30 cellular contexts compared by ENCODE assay signal in the genomic region with DNA sequence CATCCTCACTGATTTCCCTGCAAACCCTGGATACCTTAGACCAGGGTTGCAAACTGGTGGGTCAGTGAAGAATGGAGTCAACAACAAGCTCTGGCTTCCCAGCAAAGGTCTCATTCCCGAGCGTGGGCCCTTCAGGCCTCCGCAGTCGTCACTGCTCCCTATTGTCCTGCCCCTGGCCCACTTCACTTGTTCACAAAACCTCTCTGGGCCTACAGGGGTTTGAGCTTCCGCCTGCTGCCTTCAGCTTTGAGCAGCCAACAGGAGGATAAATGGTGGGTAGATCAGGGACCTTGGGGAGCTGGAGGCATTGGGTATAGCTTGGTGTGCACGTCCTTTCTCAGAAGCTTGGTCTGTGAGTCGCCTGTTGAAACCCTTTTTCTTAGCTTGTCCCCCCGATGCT.
"Had no signal": no experiment of that assay in that cellular context is flagged by ENCODE, and none has a peak within 500 bp of the region (broad histone marks: within the 10 kb centered on the region; RNA-seq: fewer than 3 reads in every experiment).

No MANE protein-coding gene starts in this region.

- H3K4me3 Mint-ChIP-seq: activated CD4-positive, alpha-beta memory T cell treated with anti-CD3 and anti-CD28 coated beads for 36 hours; activated CD4-positive, alpha-beta T cell treated with anti-CD3 and anti-CD28 coated beads for 36 hours; activated CD4-positive, alpha-beta T cell treated with anti-CD3 and anti-CD28 coated beads, Interleukin-2, amount 10 ng/mL, durations not matched to agents 24 days and 14 days; activated CD8-positive, alpha-beta memory T cell treated with anti-CD3 and anti-CD28 coated beads, Interleukin-2, amount 10 ng/mL, durations not matched to agents 7 days and 5 days; activated CD8-positive, alpha-beta T cell treated with anti-CD3 and anti-CD28 coated beads, Interleukin-2, amount 10 ng/mL, durations not matched to agents 7 days and 5 days; activated naive CD4-positive, alpha-beta T cell treated with anti-CD3 and anti-CD28 coated beads, Interleukin-2, amount 10 ng/mL, durations not matched to agents 7 days and 5 days; activated naive CD8-positive, alpha-beta T cell treated with anti-CD3 and anti-CD28 coated beads, Interleukin-2, amount 10 ng/mL, durations not matched to agents 7 days and 5 days; activated T-helper 1 cell treated with anti-CD3 and anti-CD28 coated beads, Interleukin-12 subunit alpha, Interleukin-12 subunit beta, Interleukin-2, Interleukin-4 antibody, amounts not matched to agents 30 ng/mL and 10 ng/mL and 1 ng/mL, durations not matched to agents 14 hours and 24 hours and 36 hours; brain; central memory CD8-positive, alpha-beta T cell; endodermal cell; T-helper 17 cell; T-helper 2 cell treated with Interferon-gamma antibody and Interleukin-4, amounts not matched to agents 5 μg/mL and 100 μg/mL, for 36 hours had no signal

- H3K4me1 Mint-ChIP-seq: activated CD4-positive, alpha-beta T cell treated with anti-CD3 and anti-CD28 coated beads for 36 hours; activated CD4-positive, alpha-beta T cell treated with anti-CD3 and anti-CD28 coated beads, Interleukin-2, amount 10 ng/mL, durations not matched to agents 24 days and 14 days; activated CD8-positive, alpha-beta memory T cell treated with anti-CD3 and anti-CD28 coated beads, Interleukin-2, amount 10 ng/mL, durations not matched to agents 7 days and 5 days; activated naive CD4-positive, alpha-beta T cell treated with anti-CD3 and anti-CD28 coated beads, Interleukin-2, amount 10 ng/mL, durations not matched to agents 7 days and 5 days; activated naive CD8-positive, alpha-beta T cell treated with anti-CD3 and anti-CD28 coated beads, Interleukin-2, amount 10 ng/mL, durations not matched to agents 7 days and 5 days; central memory CD8-positive, alpha-beta T cell; endodermal cell had no signal

- H3K9me3 Mint-ChIP-seq: activated CD4-positive, alpha-beta T cell treated with anti-CD3 and anti-CD28 coated beads, Interleukin-2, amount 10 ng/mL, durations not matched to agents 24 days and 14 days; activated naive CD4-positive, alpha-beta T cell treated with anti-CD3 and anti-CD28 coated beads, Interleukin-2, amount 10 ng/mL, durations not matched to agents 7 days and 5 days; activated naive CD4-positive, alpha-beta T cell treated with anti-CD3 and anti-CD28 coated beads, Interleukin-2, amount 50 U/mL, for 72 hours; activated naive CD8-positive, alpha-beta T cell treated with anti-CD3 and anti-CD28 coated beads, Interleukin-2, amount 10 ng/mL, durations not matched to agents 7 days and 5 days; activated T-helper 1 cell treated with anti-CD3 and anti-CD28 coated beads, Interleukin-12 subunit alpha, Interleukin-12 subunit beta, Interleukin-2, Interleukin-4 antibody, amounts not matched to agents 30 ng/mL and 10 ng/mL and 1 ng/mL, durations not matched to agents 14 hours and 24 hours and 36 hours; activated T-helper 2 cell treated with anti-CD3 and anti-CD28 coated beads, Interferon-gamma antibody, Interleukin-2, Interleukin-4, amounts not matched to agents 10 μg/mL and 5 μg/mL and 100 μg/mL, durations not matched to agents 14 hours and 24 hours and 36 hours; central memory CD8-positive, alpha-beta T cell; T-helper 2 cell treated with Interferon-gamma antibody and Interleukin-4, amounts not matched to agents 5 μg/mL and 100 μg/mL, for 36 hours had no signal

- H3K27ac Mint-ChIP-seq: activated CD4-positive, alpha-beta memory T cell treated with anti-CD3 and anti-CD28 coated beads for 36 hours; activated CD4-positive, alpha-beta T cell treated with anti-CD3 and anti-CD28 coated beads for 36 hours; activated CD4-positive, alpha-beta T cell treated with anti-CD3 and anti-CD28 coated beads, Interleukin-2, amount 10 ng/mL, durations not matched to agents 24 days and 14 days; activated CD8-positive, alpha-beta memory T cell treated with anti-CD3 and anti-CD28 coated beads, Interleukin-2, amount 10 ng/mL, durations not matched to agents 7 days and 5 days; activated CD8-positive, alpha-beta T cell treated with anti-CD3 and anti-CD28 coated beads, Interleukin-2, amount 10 ng/mL, durations not matched to agents 7 days and 5 days; activated naive CD4-positive, alpha-beta T cell treated with anti-CD3 and anti-CD28 coated beads, Interleukin-2, amount 10 ng/mL, durations not matched to agents 7 days and 5 days; activated naive CD8-positive, alpha-beta T cell treated with anti-CD3 and anti-CD28 coated beads, Interleukin-2, amount 10 ng/mL, durations not matched to agents 7 days and 5 days; activated T-helper 1 cell treated with anti-CD3 and anti-CD28 coated beads, Interleukin-12 subunit alpha, Interleukin-12 subunit beta, Interleukin-2, Interleukin-4 antibody, amounts not matched to agents 30 ng/mL and 10 ng/mL and 1 ng/mL, durations not matched to agents 14 hours and 24 hours and 36 hours; activated T-helper 2 cell treated with anti-CD3 and anti-CD28 coated beads, Interferon-gamma antibody, Interleukin-2, Interleukin-4, amounts not matched to agents 10 μg/mL and 5 μg/mL and 100 μg/mL, durations not matched to agents 14 hours and 24 hours and 36 hours; endodermal cell; T-helper 17 cell; T-helper 2 cell treated with Interferon-gamma antibody and Interleukin-4, amounts not matched to agents 5 μg/mL and 100 μg/mL, for 36 hours had no signal

- H3K4me3 ChIP-seq: ascending aorta, breast epithelium, cardiac muscle cell had no signal

- H3K27me3 ChIP-seq: ascending aorta, breast epithelium, cardiac muscle cell had no signal

- H3K36me3 Mint-ChIP-seq: activated CD8-positive, alpha-beta memory T cell treated with anti-CD3 and anti-CD28 coated beads, Interleukin-2, amount 10 ng/mL, durations not matched to agents 7 days and 5 days; activated naive CD4-positive, alpha-beta T cell treated with anti-CD3 and anti-CD28 coated beads, Interleukin-2, amount 10 ng/mL, durations not matched to agents 7 days and 5 days; activated naive CD4-positive, alpha-beta T cell treated with anti-CD3 and anti-CD28 coated beads, Interleukin-2, amount 50 U/mL, for 72 hours; activated naive CD8-positive, alpha-beta T cell treated with anti-CD3 and anti-CD28 coated beads, Interleukin-2, amount 10 ng/mL, durations not matched to agents 7 days and 5 days had no signal

- H3K27ac ChIP-seq: ascending aorta, breast epithelium, cardiac muscle cell had no signal

- H3K9me3 ChIP-seq: ascending aorta, breast epithelium had no signal

- H3K4me1 ChIP-seq: ascending aorta, breast epithelium had no signal

- H3K36me3 ChIP-seq: breast epithelium, cardiac muscle cell had no signal

- ATAC-seq: activated CD4-positive, alpha-beta T cell treated with anti-CD3 and anti-CD28 coated beads for 36 hours; activated CD8-positive, alpha-beta memory T cell treated with anti-CD3 and anti-CD28 coated beads, Interleukin-2, amount 10 ng/mL, durations not matched to agents 7 days and 5 days; activated CD8-positive, alpha-beta T cell treated with anti-CD3 and anti-CD28 coated beads, Interleukin-2, amount 10 ng/mL, durations not matched to agents 7 days and 5 days; activated naive CD4-positive, alpha-beta T cell treated with anti-CD3 and anti-CD28 coated beads, Interleukin-2, amount 50 U/mL, for 72 hours; esophagus mucosa; T-helper 17 cell had no signal

- DNase-seq: activated CD4-positive, alpha-beta memory T cell treated with anti-CD3 and anti-CD28 coated beads for 36 hours; activated CD4-positive, alpha-beta T cell treated with anti-CD3 and anti-CD28 coated beads, Interleukin-2, amount 10 ng/mL, durations not matched to agents 24 days and 14 days; activated CD4-positive, CD25-positive, alpha-beta regulatory T cell; activated CD4-positive, CD25-positive, alpha-beta regulatory T cell treated with anti-CD3 and anti-CD28 coated beads, Interleukin-2, amount 50 U/mL, for 72 hours; activated CD8-positive, alpha-beta memory T cell treated with anti-CD3 and anti-CD28 coated beads, Interleukin-2, amount 10 ng/mL, durations not matched to agents 7 days and 5 days; activated CD8-positive, alpha-beta memory T cell treated with anti-CD3 and anti-CD28 coated beads, Interleukin-2, amount 50 U/mL, for 4 hours; activated CD8-positive, alpha-beta T cell treated with anti-CD3 and anti-CD28 coated beads, Interleukin-2, amount 10 ng/mL, durations not matched to agents 7 days and 5 days; activated effector memory CD4-positive, alpha-beta T cell treated with anti-CD3 and anti-CD28 coated beads, Interleukin-2, amount 50 U/mL, for 16 hours; activated naive CD4-positive, alpha-beta T cell; activated naive CD4-positive, alpha-beta T cell treated with anti-CD3 and anti-CD28 coated beads, Interleukin-2, amount 10 ng/mL, durations not matched to agents 7 days and 5 days; activated naive CD8-positive, alpha-beta T cell treated with anti-CD3 and anti-CD28 coated beads, Interleukin-2, amount 10 ng/mL, durations not matched to agents 7 days and 5 days; activated T-cell treated with anti-CD3 and anti-CD28 coated beads, Interleukin-2, amount 50 U/mL, for 1 hour; cortex of kidney; effector memory CD4-positive, alpha-beta T cell; foreskin fibroblast; T-helper 1 cell; T-helper 17 cell; T1000 had no signal
